Comparison of ENCODE assay signal across 9 cellular contexts in genomic region chr12:47881826-47882427, GRCh38. TPM values are rescaled to one million over a fixed set of nuclear protein-coding genes. Genes with fewer than 3 reads are reported as not detected.
DNase-seq lines count a peak whose midpoint lies in the region; ATAC-seq and TF ChIP-seq lines count a peak whose summit lies in the region.
"Had no signal": no experiment of that assay in that cellular context is flagged by ENCODE, and none has a peak within 500 bp of the region (broad histone marks: within the 10 kb centered on the region; RNA-seq: fewer than 3 reads in every experiment).

No MANE protein-coding gene starts in this region.

- peaks cover 0 to 24% of the 10 kb centered on the region in 2 experiments; a peak in 1 of 4 replicates for H3K79me1 ChIP-seq in IMR-90 (ENCODE audit: low read depth in 1 of 2, low read length in 2 of 2)

- H3K9me1 ChIP-seq in IMR-90 (ENCODE audit: insufficient read depth, low read length) = peaks cover 19% of the 10 kb centered on the region

- H3K27me3 ChIP-seq in BLaER1 treated with 17β-estradiol and CSF1 and Interleukin-3, amounts not matched to agents 10 nM and 100 nM = peaks cover 0 to 13% (median 0%) of the 10 kb centered on the region in 11 experiments; a peak in 2 of 22 replicates
- H3K27me3 ChIP-seq in IMR-90 (ENCODE audit: control insufficient read depth, insufficient read depth, low read length) (no peaks in the 10 kb centered on the region), body of pancreas (no peaks in the 10 kb centered on the region), HAP-1 (ENCODE audit: low read depth) (peaks cover 3% of the 10 kb centered on the region; the same call in 1 of the 2 replicates)

- WGBS in IMR-90 (ENCODE audit: extremely low coverage in 2 of 2, insufficient read length in 1 of 2), 2 experiments = 27% methylated on average over 3 of the region's 8 CpGs; no CpG with 5 or more reads in 1 of the 2 experiments
- 72 to 86% methylated on average over 8 of the region's 8 CpGs for WGBS in body of pancreas, 2 donors

- H3K14ac ChIP-seq in IMR-90 (replicated peaks; ENCODE audit: low read depth, low read length) = peak overlapping the region; percentile 78

- no peaks in the 10 kb centered on the region for H3K36me3 Mint-ChIP-seq in naive B cell

- peak overlapping the region in 1 of 6 donors; percentile 90 for H3K27ac Mint-ChIP-seq in naive B cell

- peak overlapping the region; percentile 60 for H4K5ac ChIP-seq in IMR-90 (ENCODE audit: low read depth, low read length)

- intact Hi-C loops in IMR-90 (cut with micrococcal nuclease) (loop anchor here (1.0 kb wide), 1 partner anchor 22 kb away; the partner anchor contains the start of gene VDR), body of pancreas (cut with DNase I) (no loop called here)

- H3K4me2 ChIP-seq in BLaER1 treated with 17β-estradiol and CSF1 and Interleukin-3, amounts not matched to agents 10 nM and 100 nM = peak overlapping the region; percentile 80 to 98 (median 92)
- H3K4me2 ChIP-seq in IMR-90 (ENCODE audit: low read depth, low read length) = peak overlapping the region; percentile 3

- H3K36me3 ChIP-seq in BLaER1 treated with 17β-estradiol and CSF1 and Interleukin-3, amounts not matched to agents 10 nM and 100 nM = peaks cover 0 to 20% (median 3%) of the 10 kb centered on the region in 11 experiments; a peak in 9 of 22 replicates
- peaks cover 7% of the 10 kb centered on the region for H3K36me3 ChIP-seq in IMR-90 (ENCODE audit: control insufficient read depth, insufficient read depth, low read length)
- no peaks in the 10 kb centered on the region for H3K36me3 ChIP-seq in body of pancreas (replicated peaks in 1 of 2; ENCODE audit: insufficient read depth in 1 of 2, low read depth in 2 of 2)
- no peaks in the 10 kb centered on the region for H3K36me3 ChIP-seq in HAP-1 (replicated peaks)

- no TSS peak for BruUV-seq in IMR-90 (replicated peaks; lab: Mats Ljungman, UMichigan)

- H3K9me3 Mint-ChIP-seq in naive B cell = no peaks in the 10 kb centered on the region
- H3K9me3 Mint-ChIP-seq: neural crest cell had no signal

- CTCF ChIA-PET in IMR-90 (lab: Yijun Ruan, JAX) = interaction anchor here (0.5 to 0.9 kb wide), 3 partner anchors 23 to 57 kb away, joined by 3 read pairs; partner anchors contain the start of gene VDR

- peak overlapping the region; percentile 34 to 78; a peak in 3 of 4 replicates for H4K8ac ChIP-seq in IMR-90 (ENCODE audit: low read depth in 2 of 2, low read length in 2 of 2)

- peaks cover 19 to 33% (median 28%) of the 10 kb centered on the region in 3 donors for H3K4me1 Mint-ChIP-seq in naive B cell

- ATAC-seq in IMR-90 (ENCODE audit: low read depth) (peak; percentile 95), body of pancreas (peak; percentile 69), naive B cell (ENCODE audit: low read depth in 2 of 2) (no peak), GM19324 (IDR thresholded peaks at IDR 0.05; ENCODE audit: low FRiP score, unreplicated experiment) (no peak)

- H2AFZ ChIP-seq in IMR-90 (replicated peaks; ENCODE audit: low read length, poor library complexity) = peak overlapping the region; percentile 36

- peak overlapping the region; percentile 17; the same call in 2 of the 3 replicates for H2BK15ac ChIP-seq in IMR-90 (ENCODE audit: low read depth, low read length)

- H3K9ac ChIP-seq in BLaER1 treated with 17β-estradiol and CSF1 and Interleukin-3, amounts not matched to agents 10 nM and 100 nM = peak overlapping the region in 1 of 11 experiments; percentile 32; a peak in 1 of 22 replicates
- H3K9ac ChIP-seq in IMR-90 (ENCODE audit: low read depth, low read length) = peak overlapping the region; percentile 12; the same call in 1 of the 2 replicates

- peak overlapping the region; percentile 36 for H2AK5ac ChIP-seq in IMR-90 (ENCODE audit: low read depth, low read length)

- H3K4me3 Mint-ChIP-seq in naive B cell = peak overlapping the region in 7 of 8 donors; percentile 57 to 88 (median 75)
- H3K4me3 Mint-ChIP-seq: neural crest cell had no signal

- TF ChIP-seq RAD21 in IMR-90 (IDR thresholded peaks at IDR 0.05; ENCODE audit: low read length) = no peak; the same call in 1 of the 2 replicates

- H3K56ac ChIP-seq in IMR-90 (ENCODE audit: extremely low read depth, insufficient read depth, low read length) = peak overlapping the region; percentile 11; the same call in 1 of the 2 replicates

- peak overlapping the region; percentile 29 for H2AK9ac ChIP-seq in IMR-90 (replicated peaks; ENCODE audit: low read depth, low read length, poor library complexity)

- H3K18ac ChIP-seq in IMR-90 (ENCODE audit: low read depth, low read length) = peak overlapping the region; percentile 59

- DNase-seq in IMR-90 = peak; percentile 97
- DNase-seq in body of pancreas = peak in 3 of 4 donors; percentile 28 to 60 (median 34)
- no peak for DNase-seq in naive B cell
- DNase-seq in HAP-1 (ENCODE audit: low spot score in 2 of 2) = no peak
- no peak for DNase-seq in NCI-H69 (lab: John Stamatoyannopoulos, UW)
- DNase-seq in NCI-H2081 treated with DMSO at 0.1 percent for 48 hours (lab: John Stamatoyannopoulos, UW) = no peak

- in situ Hi-C loops in IMR-90 (cut with MboI; ENCODE audit: low sequenced_read_pairs) = no loop called here
- in situ Hi-C loops in HAP-1 (cut with MboI; ENCODE audit: low sequenced_read_pairs) = no loop called here

- peak overlapping the region; percentile 92 for H2BK120ac ChIP-seq in IMR-90 (ENCODE audit: low read depth, low read length)

- dilution Hi-C loops in IMR-90 (cut with HindIII; ENCODE audit: low sequenced_read_pairs, unreplicated experiment) = no loop called here

- peak overlapping the region; percentile 52 for H2BK5ac ChIP-seq in IMR-90 (ENCODE audit: low read depth, low read length, poor library complexity, severe bottlenecking)

- peak overlapping the region; percentile 46; the same call in 1 of the 2 replicates for H3K23ac ChIP-seq in IMR-90 (ENCODE audit: low read depth, low read length)

- peak overlapping the region in 1 of 10 experiments; percentile 43; a peak in 1 of 20 replicates for H3K4me3 ChIP-seq in BLaER1 treated with 17β-estradiol and CSF1 and Interleukin-3, amounts not matched to agents 10 nM and 100 nM
- H3K4me3 ChIP-seq in IMR-90 (ENCODE audit: insufficient read depth, low read depth, low read length) (no peak overlapping the region), body of pancreas (no peak overlapping the region), HAP-1 (no peak overlapping the region)

- TF ChIP-seq POLR2A in IMR-90 (IDR thresholded peaks at IDR 0.05; ENCODE audit: low read depth, low read length) (no peak), body of pancreas (IDR thresholded peaks at IDR 0.05) (no peak)

- peaks cover 0 to 59% (median 0%) of the 10 kb centered on the region in 11 experiments; a peak in 3 of 22 replicates for H4K20me1 ChIP-seq in BLaER1 treated with 17β-estradiol and CSF1 and Interleukin-3, amounts not matched to agents 10 nM and 100 nM
- no peaks in the 10 kb centered on the region for H4K20me1 ChIP-seq in IMR-90 (ENCODE audit: insufficient read depth, low read length)

- peak overlapping the region; percentile 88 for H3K4ac ChIP-seq in IMR-90 (ENCODE audit: low read depth, low read length)

- POLR2A ChIA-PET in IMR-90 (lab: Charles Lee; ENCODE audit: unreplicated experiment) = interaction anchor here (0.6 kb wide), 1 partner anchor 135 kb away, joined by 3 read pairs; no protein-coding TSS in a partner anchor

- peaks cover 67 to 74% (median 70%) of the 10 kb centered on the region in 10 experiments for H3K4me1 ChIP-seq in BLaER1 treated with 17β-estradiol and CSF1 and Interleukin-3, amounts not matched to agents 10 nM and 100 nM
- H3K4me1 ChIP-seq in IMR-90 (ENCODE audit: control insufficient read depth, insufficient read depth, low read length) (peaks cover 24% of the 10 kb centered on the region), body of pancreas (no peaks in the 10 kb centered on the region), HAP-1 (no peaks in the 10 kb centered on the region)

- TF ChIP-seq CTCF in IMR-90 (conservative IDR thresholded peaks at IDR 0.05; ENCODE audit: low read depth, low read length) = no peak
- TF ChIP-seq CTCF in body of pancreas (IDR thresholded peaks at IDR 0.05) = no peak

- peak overlapping the region; percentile 87 for H2BK20ac ChIP-seq in IMR-90 (ENCODE audit: low read depth, low read length)

- peak overlapping the region; percentile 93 for H4K91ac ChIP-seq in IMR-90 (ENCODE audit: insufficient read depth, low read depth, low read length)

- H3K27ac ChIP-seq in BLaER1 treated with 17β-estradiol and CSF1 and Interleukin-3, amounts not matched to agents 10 nM and 100 nM = peak overlapping the region in 7 of 11 experiments; percentile 12 to 65 (median 45); a peak in 11 of 22 replicates
- H3K27ac ChIP-seq in IMR-90 (ENCODE audit: insufficient read depth, low read length) (peak overlapping the region; percentile 75), body of pancreas (no peak overlapping the region)

- no peaks in the 10 kb centered on the region for H3K9me3 ChIP-seq in BLaER1 treated with 17β-estradiol and CSF1 and Interleukin-3, amounts not matched to agents 10 nM and 100 nM (replicated peaks in 1 of 11)
- H3K9me3 ChIP-seq in IMR-90 (ENCODE audit: control insufficient read depth, insufficient read depth, low read length) (no peaks in the 10 kb centered on the region), body of pancreas (no peaks in the 10 kb centered on the region), HAP-1 (no peaks in the 10 kb centered on the region)

- H3K27me3 Mint-ChIP-seq in naive B cell = peaks cover 10 to 32% (median 21%) of the 10 kb centered on the region in 3 donors

TF ChIP-seq in IMR-90, 13 proteins besides CTCF, POLR2A, EP300 and RAD21 (continues in another document):
- TF ChIP-seq CHD1 (IDR thresholded peaks at IDR 0.05; ENCODE audit: low read depth, low read length) (no peak), USF2 (IDR thresholded peaks at IDR 0.05; ENCODE audit: low read depth, low read length) (0 out of 2 replicates have a peak, but pooled peaks have one; percentile 14), MAFK (IDR thresholded peaks at IDR 0.05; ENCODE audit: low read depth, low read length) (no peak), MXI1 (IDR thresholded peaks at IDR 0.05; ENCODE audit: borderline replicate concordance, low read depth, low read length) (0 out of 2 replicates have a peak, but pooled peaks have one; percentile 28), FOS (IDR thresholded peaks at IDR 0.05; ENCODE audit: low read depth, low read length) (peak; percentile 96)

RNA-seq across cellular contexts. Expression of gene VDR, which starts 22.9 kb away (rescaled TPM):
- total RNA-seq in IMR-90 (2012; rRNA removed) = 3.9 and 5.4 TPM in 2 replicates
- polyA plus RNA-seq in IMR-90 (2012; rRNA removed) = 8.5 and 10.8 TPM in 2 replicates
- 6.0 and 8.5 TPM in 2 replicates for polyA plus RNA-seq in IMR-90 (2012; cell fraction: cytosol; rRNA removed)
- polyA plus RNA-seq in IMR-90 (2012; cell fraction: nucleus; rRNA removed; ENCODE audit: low replicate concordance) = 6.6 and 12.7 TPM in 2 replicates
- 1 to 10 TPM; 1.3 to 3.1 TPM for total RNA-seq in body of pancreas
- polyA plus RNA-seq in naive B cell (ENCODE audit: low read depth in 6 of 6) = under 1 TPM in 2 of 6 donors, not detected in 4; 0.05 to 0.44 TPM
- total RNA-seq: neural crest cell had no signal

Comparison
In these comparisons a context has a peak if more than half of its experiments do, and no peak if none do; other contexts are left out.
1. H3K27ac ChIP-seq: peak in BLaER1 treated with 17β-estradiol and CSF1 and Interleukin-3, amounts not matched to agents 10 nM and 100 nM (7 of 11) and IMR-90 (single experiment); none in body of pancreas (0 of 4).
2. ATAC-seq: peak in IMR-90 (single experiment) and body of pancreas (single experiment); none in naive B cell (0 of 2) and GM19324 (single experiment).
3. DNase-seq: peak in IMR-90 (single experiment) and body of pancreas (3 of 4); none in naive B cell (single experiment), HAP-1 (0 of 2), NCI-H69 (single experiment) and NCI-H2081 treated with DMSO at 0.1 percent for 48 hours (single experiment).